21 cellular contexts compared by ENCODE assay signal in the genomic region with DNA sequence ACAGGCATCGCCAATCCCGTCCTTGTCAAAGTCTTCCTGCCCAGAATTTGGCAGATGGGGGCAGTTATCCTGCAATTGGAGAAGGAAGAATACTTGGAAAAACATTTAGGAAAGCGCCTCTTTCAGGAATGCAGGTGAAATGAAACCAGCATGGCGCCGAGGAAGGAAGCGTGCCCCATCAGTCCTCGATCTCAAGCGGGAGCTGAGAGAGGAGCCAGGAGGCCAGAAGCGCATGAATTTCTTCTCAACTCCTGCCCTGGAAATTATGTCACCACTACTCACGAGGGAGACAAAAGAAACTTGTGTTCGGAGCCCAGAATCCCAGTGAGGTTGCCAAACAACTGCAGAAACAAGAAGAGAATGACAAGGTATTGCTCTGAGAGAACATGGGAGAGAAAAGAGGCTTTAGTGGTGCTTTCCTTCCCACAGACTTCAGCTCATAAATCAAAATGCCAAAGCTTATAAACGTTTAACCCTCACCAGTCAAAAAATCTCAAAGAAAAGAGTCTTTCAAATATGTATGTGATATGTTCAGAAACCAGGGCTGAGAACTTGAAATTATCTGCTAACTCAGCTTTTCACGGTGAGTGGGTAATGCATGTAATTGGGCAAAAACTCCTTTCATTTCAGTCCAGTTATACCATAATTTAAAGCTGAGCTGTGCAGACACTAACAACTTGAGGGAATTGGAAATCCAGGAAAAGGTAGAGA. TPM values are rescaled to one million over a fixed set of nuclear protein-coding genes. Genes with fewer than 3 reads are reported as not detected.
DNase-seq lines count a peak whose midpoint lies in the region; ATAC-seq and TF ChIP-seq lines count a peak whose summit lies in the region.
"Had no signal": no experiment of that assay in that cellular context is flagged by ENCODE, and none has a peak within 500 bp of the region (broad histone marks: within the 10 kb centered on the region; RNA-seq: fewer than 3 reads in every experiment).

No MANE protein-coding gene starts in this region.

- H3K4me3 ChIP-seq in H7 (ENCODE audit: insufficient read depth, low read depth, low read length) (no peak overlapping the region), rectal smooth muscle tissue (ENCODE audit: low read length) (no peak overlapping the region), foreskin fibroblast (ENCODE audit: low read depth in 1 of 2, low read length in 2 of 2) (no peak overlapping the region)
- H3K4me3 ChIP-seq: cardiac muscle cell, heart left ventricle, upper lobe of right lung had no signal

- DNase-seq in H7 (peak; percentile 10), caudate nucleus (lab: John Stamatoyannopoulos, UW) (peak in 10 of 61 donors; percentile 18 to 52 (median 39)), hippocampal formation (lab: John Stamatoyannopoulos, UW) (peak; percentile 25 to 63), hepatic stellate cell (ENCODE audit: low spot score) (no peak), foreskin fibroblast (no peak), D341Med (ENCODE audit: low spot score) (no peak)
- DNase-seq: activated naive CD4-positive, alpha-beta T cell; KBM-7; kidney glomerular epithelial cell; naive thymus-derived CD8-positive, alpha-beta T cell; NCI-H1436; NCI-H510A; SK-N-SH; upper lobe of right lung had no signal

- no peak for TF ChIP-seq CTCF in foreskin fibroblast (IDR thresholded peaks at IDR 0.05; ENCODE audit: low read depth, low read length)

- H3K27ac ChIP-seq in caudate nucleus (ENCODE audit: low read depth, low read length) (peak overlapping the region; percentile 86), rectal smooth muscle tissue (ENCODE audit: low read depth, low read length) (peak overlapping the region; percentile 10)
- H3K27ac ChIP-seq: cardiac muscle cell, upper lobe of right lung, VCaP had no signal

- H3K36me3 ChIP-seq in H7 (replicated peaks; ENCODE audit: control insufficient read depth, insufficient read depth, low read length) (no peaks in the 10 kb centered on the region), rectal smooth muscle tissue (ENCODE audit: control insufficient read depth, insufficient read depth, low read length) (peaks cover 5% of the 10 kb centered on the region)
- H3K36me3 ChIP-seq: cardiac muscle cell, upper lobe of right lung had no signal

- no peaks in the 10 kb centered on the region for H3K27me3 ChIP-seq in H7 (ENCODE audit: control insufficient read depth, insufficient read depth, low read length)
- peaks cover 2% of the 10 kb centered on the region for H3K27me3 ChIP-seq in rectal smooth muscle tissue (ENCODE audit: control insufficient read depth, insufficient read depth, low read length)
- H3K27me3 ChIP-seq: cardiac muscle cell, heart left ventricle, upper lobe of right lung had no signal

- no peaks in the 10 kb centered on the region for H3K4me1 ChIP-seq in rectal smooth muscle tissue (ENCODE audit: control insufficient read depth, insufficient read depth, low read length)
- H3K4me1 ChIP-seq: upper lobe of right lung had no signal

- H3K9ac ChIP-seq in rectal smooth muscle tissue (ENCODE audit: low read length), result no peak overlapping the region
- H3K9ac ChIP-seq: SK-N-SH had no signal

- ATAC-seq in HG02973 (IDR thresholded peaks at IDR 0.05; ENCODE audit: unreplicated experiment), result no peak
- ATAC-seq: heart left ventricle; naive thymus-derived CD8-positive, alpha-beta T cell; upper lobe of right lung had no signal

RNA-seq across cellular contexts. Expression of a gene that starts 23.9 kb away (rescaled TPM):
- 12.7 and 13.3 TPM in 2 replicates for total RNA-seq in H7 (2014; rRNA removed; shearing (Covaris generic))
- total RNA-seq: activated CD8-positive, alpha-beta memory T cell treated with anti-CD3 and anti-CD28 coated beads for 36 hours; naive thymus-derived CD8-positive, alpha-beta T cell; OCI-LY7 had no signal

Comparison
In these comparisons a context has a peak if more than half of its experiments do, and no peak if none do; other contexts are left out.
1. DNase-seq: peak in H7 (single experiment) and hippocampal formation (2 of 2); none in hepatic stellate cell (single experiment), foreskin fibroblast (0 of 2) and D341Med (single experiment).